In genomic region chr10:45160266-45160665, GRCh38 we compare ENCODE assay signal across 23 cellular contexts.
DNase-seq lines count a peak whose midpoint lies in the region; ATAC-seq and TF ChIP-seq lines count a peak whose summit lies in the region.
"Had no signal": no experiment of that assay in that cellular context is flagged by ENCODE, and none has a peak within 500 bp of the region (broad histone marks: within the 10 kb centered on the region; RNA-seq: fewer than 3 reads in every experiment).

No MANE protein-coding gene starts in this region.

- no peak overlapping the region for H3K27ac ChIP-seq in CD4-positive, alpha-beta T cell (ENCODE audit: low read depth, low read length)
- H3K27ac ChIP-seq: dorsolateral prefrontal cortex, gastroesophageal sphincter, prostate gland, SJSA1 had no signal

- CTCF ChIA-PET in CD4-positive, alpha-beta T cell (lab: Charles Lee): no interaction called here

- intact Hi-C loops in CD4-positive, alpha-beta T cell (cut with DNase I, micrococcal nuclease): no loop called here

- no peaks in the 10 kb centered on the region for H3K9me3 ChIP-seq in MG63
- no peaks in the 10 kb centered on the region for H3K9me3 ChIP-seq in CD4-positive, alpha-beta T cell (ENCODE audit: control insufficient read depth, low read length)
- H3K9me3 ChIP-seq: gastroesophageal sphincter, prostate gland, SJSA1 had no signal

- peaks cover 11% of the 10 kb centered on the region for H3K27me3 Mint-ChIP-seq in CD4-positive, alpha-beta T cell

- no peaks in the 10 kb centered on the region for H3K27me3 ChIP-seq in MG63
- H3K27me3 ChIP-seq in CD4-positive, alpha-beta T cell (ENCODE audit: control insufficient read depth, insufficient read depth, low read length): no peaks in the 10 kb centered on the region
- H3K27me3 ChIP-seq: gastroesophageal sphincter, SJSA1 had no signal

- no peak overlapping the region for H3K27ac Mint-ChIP-seq in CD4-positive, alpha-beta T cell
- H3K27ac Mint-ChIP-seq: activated CD4-positive, alpha-beta T cell treated with anti-CD3 and anti-CD28 coated beads for 36 hours; activated naive CD4-positive, alpha-beta T cell treated with anti-CD3 and anti-CD28 coated beads for 36 hours; CD8-positive, alpha-beta memory T cell; memory B cell; natural killer cell treated with Interleukin-12 subunit alpha and Interleukin-12 subunit beta and Interleukin-15 and Interleukin-18, amount 100 ng/mL, for 72 hours; stimulated activated naive CD8-positive, alpha-beta T cell treated with anti-CD3 and anti-CD28 coated beads, Interleukin-15, amount 100 ng/mL, for 72 hours had no signal

- H3K36me3 Mint-ChIP-seq in CD4-positive, alpha-beta T cell (ENCODE audit: low read depth): no peaks in the 10 kb centered on the region
- H3K36me3 Mint-ChIP-seq: CD8-positive, alpha-beta memory T cell; memory B cell; natural killer cell treated with Interleukin-12 subunit alpha and Interleukin-12 subunit beta and Interleukin-15 and Interleukin-18, amount 100 ng/mL, for 72 hours had no signal

- no peaks in the 10 kb centered on the region for H3K9me3 Mint-ChIP-seq in CD4-positive, alpha-beta T cell
- H3K9me3 Mint-ChIP-seq: activated naive CD4-positive, alpha-beta T cell treated with anti-CD3 and anti-CD28 coated beads for 36 hours; CD8-positive, alpha-beta memory T cell; memory B cell; natural killer cell treated with Interleukin-12 subunit alpha and Interleukin-12 subunit beta and Interleukin-15 and Interleukin-18, amount 100 ng/mL, for 72 hours; stimulated activated naive CD8-positive, alpha-beta T cell treated with anti-CD3 and anti-CD28 coated beads, Interleukin-15, amount 100 ng/mL, for 72 hours had no signal

- ATAC-seq in CD4-positive, alpha-beta T cell (ENCODE audit: poor library complexity): no peak
- ATAC-seq in GM18502 (IDR thresholded peaks at IDR 0.05; ENCODE audit: poor library complexity, unreplicated experiment): no peak
- ATAC-seq: activated CD4-positive, alpha-beta T cell treated with anti-CD3 and anti-CD28 coated beads for 36 hours; gastroesophageal sphincter; stimulated activated naive CD8-positive, alpha-beta T cell treated with anti-CD3 and anti-CD28 coated beads, Interleukin-15, amount 100 ng/mL, for 72 hours had no signal

- H3K4me3 Mint-ChIP-seq in CD4-positive, alpha-beta T cell: no peak overlapping the region
- H3K4me3 Mint-ChIP-seq: activated CD4-positive, alpha-beta T cell treated with anti-CD3 and anti-CD28 coated beads for 36 hours; activated naive CD4-positive, alpha-beta T cell treated with anti-CD3 and anti-CD28 coated beads for 36 hours; CD8-positive, alpha-beta memory T cell; memory B cell; natural killer cell treated with Interleukin-12 subunit alpha and Interleukin-12 subunit beta and Interleukin-15 and Interleukin-18, amount 100 ng/mL, for 72 hours; stimulated activated naive CD8-positive, alpha-beta T cell treated with anti-CD3 and anti-CD28 coated beads, Interleukin-15, amount 100 ng/mL, for 72 hours had no signal

- no peaks in the 10 kb centered on the region for H3K4me1 Mint-ChIP-seq in CD4-positive, alpha-beta T cell (ENCODE audit: low read depth)
- H3K4me1 Mint-ChIP-seq: activated CD4-positive, alpha-beta T cell treated with anti-CD3 and anti-CD28 coated beads for 36 hours; CD8-positive, alpha-beta memory T cell; memory B cell; stimulated activated naive CD8-positive, alpha-beta T cell treated with anti-CD3 and anti-CD28 coated beads, Interleukin-15, amount 100 ng/mL, for 72 hours had no signal

- POLR2A ChIA-PET in CD4-positive, alpha-beta T cell (lab: Charles Lee): no interaction called here

- no peak overlapping the region for H3K4me3 ChIP-seq in MG63
- H3K4me3 ChIP-seq: dorsolateral prefrontal cortex, gastroesophageal sphincter, prostate gland, SJSA1 had no signal

- DNase-seq in AG08396 (ENCODE audit: low spot score): peak; percentile 10
- peak; percentile 5 for DNase-seq in MG63
- peak; percentile 4 for DNase-seq in dermis blood vessel endothelial cell
- DNase-seq in glomerular visceral epithelial cell (ENCODE audit: extremely low spot score): peak; percentile 79
- no peak for DNase-seq in CD4-positive, alpha-beta T cell
- DNase-seq in SIG-M5 (lab: John Stamatoyannopoulos, UW): no peak
- DNase-seq in iPS-NIHi11 (ENCODE audit: low spot score): no peak
- DNase-seq: activated CD4-positive, alpha-beta T cell treated with anti-CD3 and anti-CD28 coated beads for 36 hours; activated CD8-positive, alpha-beta memory T cell treated with anti-CD3 and anti-CD28 coated beads, Interleukin-2, amount 50 U/mL, for 4 hours; activated naive CD4-positive, alpha-beta T cell treated with anti-CD3 and anti-CD28 coated beads for 36 hours; CD8-positive, alpha-beta memory T cell; dorsolateral prefrontal cortex; NCI-H1694; NCI-H446; stimulated activated CD4-positive, alpha-beta T cell treated with anti-CD3 and anti-CD28 coated beads, Interleukin-15, amount 100 ng/mL, for 24 hours; stimulated activated naive CD8-positive, alpha-beta T cell treated with anti-CD3 and anti-CD28 coated beads, Interleukin-15, amount 100 ng/mL, for 72 hours; T1000 had no signal

- H3K36me3 ChIP-seq in MG63: no peaks in the 10 kb centered on the region
- H3K36me3 ChIP-seq: gastroesophageal sphincter, prostate gland, SJSA1 had no signal

- TF ChIP-seq CTCF in CD4-positive, alpha-beta T cell (IDR thresholded peaks at IDR 0.05): no peak

Comparison
In these comparisons a context has a peak if more than half of its experiments do, and no peak if none do; other contexts are left out.
1. DNase-seq: peak in AG08396 (single experiment), MG63 (single experiment), dermis blood vessel endothelial cell (single experiment) and glomerular visceral epithelial cell (single experiment); none in CD4-positive, alpha-beta T cell (0 of 10), SIG-M5 (single experiment) and iPS-NIHi11 (single experiment).